ENCODE assay signal across 8 cellular contexts in genomic region chr22:31211862-31212730, GRCh38. TPM values are rescaled to one million over a fixed set of nuclear protein-coding genes. Genes with fewer than 3 reads are reported as not detected.
DNase-seq lines count a peak whose midpoint lies in the region; ATAC-seq and TF ChIP-seq lines count a peak whose summit lies in the region.

Gene LIMK2 (plus strand): TSS chr22:31212298. CDS start chr22:31212409, 111 bp downstream.

- POLR2A ChIA-PET in PC-9 (lab: Charles Lee; ENCODE audit: unreplicated experiment), result interaction anchor here (0.7 kb wide), 1 partner anchor 78 kb away, joined by 4 read pairs; no protein-coding TSS in a partner anchor

- peak; percentile 71 for ATAC-seq in GM21717 (IDR thresholded peaks at IDR 0.05; ENCODE audit: unreplicated experiment)

- intact Hi-C loops in PC-9 (cut with micrococcal nuclease; ENCODE audit: unreplicated experiment), result loop anchor here (1.0 to 10.0 kb wide), 3 partner anchors 42 to 107 kb away; partner anchors contain the start of gene SELENOM

- H3K27me3 ChIP-seq in PC-9 (ENCODE audit: insufficient read depth, low read depth) (no peaks in the 10 kb centered on the region), mucosa of rectum (ENCODE audit: control insufficient read depth in 2 of 2, insufficient read depth in 2 of 2, low read length in 2 of 2) (no peaks in the 10 kb centered on the region)

- DNase-seq in DMS53 (lab: John Stamatoyannopoulos, UW), result peak; percentile 87
- peak; percentile 87 for DNase-seq in KG1 (lab: John Stamatoyannopoulos, UW)
- DNase-seq in PC-9, result peak; percentile 75 to 94
- peak; percentile 98 for DNase-seq in activated T-cell treated with anti-CD3 and anti-CD28 coated beads, Interleukin-2, amount 50 U/mL, for 1 hour
- peak; percentile 95 to 97 for DNase-seq in erythroblast (lab: John Stamatoyannopoulos, UW)
- DNase-seq in stimulated activated CD8-positive, alpha-beta memory T cell treated with anti-CD3 and anti-CD28 coated beads, Interleukin-4, amount 100 ng/mL, for 48 hours, result peak; percentile 98

- H3K27ac ChIP-seq in PC-9 (no peak within 1 kb of the TSS), mucosa of rectum (ENCODE audit: low read depth in 2 of 2, low read length in 2 of 2) (peak within 1 kb of the TSS; percentile 81 to 89)

- peak within 1 kb of the TSS; percentile 95 to 97 for H3K9ac ChIP-seq in mucosa of rectum (ENCODE audit: low read depth in 1 of 2, low read length in 2 of 2)

- H3K9me3 ChIP-seq in PC-9 (ENCODE audit: insufficient read depth, low read depth) (no peaks in the 10 kb centered on the region), mucosa of rectum (ENCODE audit: control insufficient read depth in 2 of 2, low read length in 2 of 2) (no peaks in the 10 kb centered on the region)

- H3K4me2 ChIP-seq in PC-9, result peak within 1 kb of the TSS; percentile 77

- TF ChIP-seq CTCF in PC-9 (conservative IDR thresholded peaks at IDR 0.05), result peak; percentile 89

- H3K4me1 ChIP-seq in PC-9 (replicated peaks; ENCODE audit: insufficient read depth), result peaks cover 19% of the 10 kb centered on the region
- peaks cover 39 to 48% of the 10 kb centered on the region in 2 donors for H3K4me1 ChIP-seq in mucosa of rectum (ENCODE audit: control insufficient read depth in 2 of 2, insufficient read depth in 2 of 2, low read length in 2 of 2)

- H3K4me3 ChIP-seq in PC-9, result peak within 1 kb of the TSS; percentile 87
- H3K4me3 ChIP-seq in mucosa of rectum (ENCODE audit: low read length in 2 of 2), result peak within 1 kb of the TSS; percentile 80 to 88

- peaks cover 8% of the 10 kb centered on the region; the same call in 1 of the 2 replicates for H3K79me2 ChIP-seq in PC-9 (ENCODE audit: low read depth)

- H4K20me1 ChIP-seq in PC-9 (ENCODE audit: insufficient read depth), result peaks cover 5% of the 10 kb centered on the region; the same call in 1 of the 2 replicates

- H3K36me3 ChIP-seq in PC-9 (ENCODE audit: low read depth), result no peaks in the 10 kb centered on the region
- peaks cover 0 to 3% of the 10 kb centered on the region in 2 donors for H3K36me3 ChIP-seq in mucosa of rectum (ENCODE audit: control insufficient read depth in 2 of 2, insufficient read depth in 2 of 2, low read length in 2 of 2)

- H3F3A ChIP-seq in PC-9 (ENCODE audit: insufficient read depth, low read depth), result peaks cover 15% of the 10 kb centered on the region

- H2AFZ ChIP-seq in PC-9, result peak within 1 kb of the TSS; percentile 97

- no TSS peak for BruUV-seq in PC-9 (replicated peaks; lab: Mats Ljungman, UMichigan)

- peak; percentile 67 for TF ChIP-seq POLR2A in erythroblast (IDR thresholded peaks at IDR 0.05; ENCODE audit: low read length)

- H3K9me2 ChIP-seq in PC-9 (ENCODE audit: insufficient read depth), result no peaks in the 10 kb centered on the region

- CTCF ChIA-PET in PC-9 (lab: Charles Lee), result interaction anchor here (0.6 to 2.8 kb wide), 7 partner anchors 20 to 747 kb away, joined by 3 to 28 read pairs (median 3); partner anchors contain the start of gene PIK3IP1

RNA-seq across cellular contexts. Expression of gene LIMK2, which starts in this region (rescaled TPM):
- 32.8 and 42.5 TPM in 2 replicates for total RNA-seq in PC-9 (2021)
